ENCODE assay signal across 13 cellular contexts in genomic region chr9:35835216-35835604, GRCh38. TPM values are rescaled to one million over a fixed set of nuclear protein-coding genes. Genes with fewer than 3 reads are reported as not detected.
DNase-seq lines count a peak whose midpoint lies in the region; ATAC-seq, FAIRE-seq and TF ChIP-seq lines count a peak whose summit lies in the region.
"Had no signal": no experiment of that assay in that cellular context is flagged by ENCODE, and none has a peak within 500 bp of the region (broad histone marks: within the 10 kb centered on the region; RNA-seq: fewer than 3 reads in every experiment).

No MANE protein-coding gene starts in this region.

- DNase-seq in NCI-H146 (lab: John Stamatoyannopoulos, UW): peak; percentile 13
- no peak for DNase-seq in NCI-H146 treated with DMSO at 0.1 percent for 48 hours (lab: John Stamatoyannopoulos, UW; ENCODE audit: unreplicated experiment)
- peak; percentile 42 for DNase-seq in cerebellar cortex (ENCODE audit: low spot score)
- DNase-seq in pancreas: peak in 3 of 6 donors; percentile 54 to 68 (median 66)
- DNase-seq in AG08395 (ENCODE audit: low spot score): no peak
- DNase-seq in NCI-H2081 treated with DMSO at 0.1 percent for 48 hours (lab: John Stamatoyannopoulos, UW): no peak
- DNase-seq: hippocampal formation, NCI-H187 treated with DMSO at 0.1 percent for 48 hours, T1000 had no signal

- peak overlapping the region; percentile 98; the same call in 1 of the 2 replicates for H3K4me2 ChIP-seq in KMS-11
- H3K4me2 ChIP-seq: A549 had no signal

- ATAC-seq in pancreas (peak in 3 of 4 donors; percentile 9 to 52 (median 25)), HG02623 (IDR thresholded peaks at IDR 0.05; ENCODE audit: unreplicated experiment) (no peak)

- H4K20me1 ChIP-seq in KMS-11 (ENCODE audit: insufficient read depth): no peaks in the 10 kb centered on the region

- H3K27ac ChIP-seq in KMS-11: no peak overlapping the region
- H3K27ac ChIP-seq in pancreas: peak overlapping the region in 2 of 4 donors; percentile 85 to 94
- H3K27ac ChIP-seq: A549 had no signal

- H3K79me2 ChIP-seq in KMS-11 (ENCODE audit: insufficient read depth, low read depth): no peaks in the 10 kb centered on the region

- H3K27me3 ChIP-seq in KMS-11 (ENCODE audit: insufficient read depth, low read depth) (no peaks in the 10 kb centered on the region), pancreas (no peaks in the 10 kb centered on the region)

- H3K4me3 ChIP-seq in KMS-11 (IDR thresholded peaks at IDR 0.05; ENCODE audit: insufficient read depth, low read depth, low read length) (no peak overlapping the region), pancreas (no peak overlapping the region)
- H3K4me3 ChIP-seq: A549, prostate gland had no signal

- FAIRE-seq in pancreas (lab: Jason Lieb, UNC): no peak
- FAIRE-seq: A549 had no signal

- no peak overlapping the region for H2AFZ ChIP-seq in KMS-11 (ENCODE audit: low read depth)

- no peak overlapping the region for H3K9ac ChIP-seq in KMS-11

- intact Hi-C loops in pancreas (cut with DNase I): no loop called here

- H3K36me3 ChIP-seq in KMS-11 (ENCODE audit: insufficient read depth) (no peaks in the 10 kb centered on the region), pancreas (no peaks in the 10 kb centered on the region)
- H3K36me3 ChIP-seq: prostate gland had no signal

- no peaks in the 10 kb centered on the region for H3K9me3 ChIP-seq in pancreas
- H3K9me3 ChIP-seq: A549, prostate gland had no signal

- 77 to 80% methylated on average over 3 of the region's 3 CpGs for WGBS in pancreas, 2 donors

- H3K4me1 ChIP-seq in KMS-11 (ENCODE audit: low read depth, poor library complexity, severe bottlenecking) (peaks cover 34% of the 10 kb centered on the region), pancreas (peaks cover 7 to 31% (median 24%) of the 10 kb centered on the region in 3 donors)
- H3K4me1 ChIP-seq: A549 had no signal

- TF ChIP-seq CTCF in KMS-11 (conservative IDR thresholded peaks at IDR 0.05; ENCODE audit: low read depth, low read length): peak; percentile 26; the same call in 1 of the 2 replicates
- no peak for TF ChIP-seq CTCF in pancreas (IDR thresholded peaks at IDR 0.05)

RNA-seq across cellular contexts. Expression of gene TMEM8B, which starts 6.2 kb away (rescaled TPM):
- total RNA-seq in pancreas: 10 to 100 TPM in 1 of 6 donors, 1 to 10 TPM in 5; 4.9 to 10.3 (median 7.0) TPM
- 10 to 100 TPM; 11.1 to 17.2 TPM for polyA plus RNA-seq in pancreas

RNA-seq across cellular contexts. Expression of gene FAM221B, which starts 6.7 kb away (rescaled TPM):
- not detected for total RNA-seq in pancreas
- polyA plus RNA-seq in pancreas: under 1 TPM in 1 of 2 donors, not detected in 1; 0.11 TPM
- polyA plus RNA-seq: A549 had no signal

RNA-seq across cellular contexts. Expression of gene HINT2, which starts 20.4 kb away (rescaled TPM):
- total RNA-seq in pancreas: 10 to 100 TPM; 20.6 to 43.7 (median 29.7) TPM
- polyA plus RNA-seq in pancreas: 10 to 100 TPM; 51.7 to 64.2 TPM

RNA-seq across cellular contexts. Expression of gene SPAG8, which starts 23.1 kb away (rescaled TPM):
- 1 to 10 TPM in 2 of 6 donors, under 1 TPM in 4; 0.52 to 1.8 (median 0.83) TPM for total RNA-seq in pancreas
- 1 to 10 TPM; 1.6 to 3.1 TPM for polyA plus RNA-seq in pancreas

RNA-seq across cellular contexts. Expression of gene OR13J1, which starts 35.0 kb away (rescaled TPM):
- not detected for total RNA-seq in pancreas
- polyA plus RNA-seq in pancreas: not detected
- total RNA-seq: prostate gland had no signal
- polyA plus RNA-seq: A549 had no signal

Comparison
In these comparisons a context has a peak if more than half of its experiments do, and no peak if none do; other contexts are left out.
1. DNase-seq: peak in NCI-H146 (single experiment) and cerebellar cortex (single experiment); none in NCI-H146 treated with DMSO at 0.1 percent for 48 hours (single experiment), AG08395 (single experiment) and NCI-H2081 treated with DMSO at 0.1 percent for 48 hours (single experiment).